1 cellular context compared by ENCODE assay signal in the genomic region with DNA sequence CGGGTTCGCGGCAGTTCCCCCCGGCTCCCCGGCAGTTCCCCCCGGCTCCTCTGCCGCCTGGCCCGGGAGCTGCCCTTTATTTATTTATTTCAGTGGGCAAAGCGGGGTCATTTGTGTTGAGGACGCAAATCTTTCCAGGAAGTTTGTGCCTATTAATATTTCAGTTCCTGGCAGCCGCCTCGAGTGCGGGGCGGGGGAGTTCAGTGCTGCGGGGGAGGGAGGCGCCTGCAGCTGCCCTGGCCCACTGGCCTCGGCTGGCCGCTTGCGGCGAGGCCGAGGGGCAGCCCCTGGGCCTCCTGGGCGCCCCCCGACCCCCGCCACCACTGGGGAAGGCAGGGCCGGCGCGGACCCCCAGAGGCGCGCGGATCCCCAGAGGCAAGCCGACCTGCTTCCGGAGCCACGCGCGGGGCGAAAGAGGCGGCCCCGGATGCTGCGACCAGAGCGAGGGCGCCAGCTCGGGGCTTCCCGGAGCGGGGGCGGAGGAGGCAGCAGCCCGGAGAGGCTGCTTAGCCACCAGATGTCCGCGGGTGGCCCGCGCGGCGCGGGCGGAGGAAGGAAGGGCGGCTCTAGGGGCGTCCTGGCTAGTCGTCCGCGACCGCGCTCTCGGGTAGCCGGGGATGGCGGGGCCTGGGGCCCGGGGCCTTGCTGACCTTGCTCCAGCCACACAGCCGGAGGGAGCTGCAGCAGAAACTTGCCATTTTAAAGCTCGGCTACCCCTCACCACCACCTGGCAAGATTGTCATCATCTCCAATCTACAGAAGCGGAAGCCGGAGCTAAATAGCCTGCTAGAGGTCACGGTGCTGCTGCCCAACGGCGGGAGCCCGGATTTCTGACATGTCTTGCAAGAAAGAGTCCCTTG.
TF ChIP-seq lines count a peak whose summit lies in the region.

No MANE protein-coding gene starts in this region.

TF ChIP-seq in HepG2, 621 proteins besides CTCF, POLR2A, EP300 and RAD21 (continued from another document):
- TF ChIP-seq, protein P1, sequence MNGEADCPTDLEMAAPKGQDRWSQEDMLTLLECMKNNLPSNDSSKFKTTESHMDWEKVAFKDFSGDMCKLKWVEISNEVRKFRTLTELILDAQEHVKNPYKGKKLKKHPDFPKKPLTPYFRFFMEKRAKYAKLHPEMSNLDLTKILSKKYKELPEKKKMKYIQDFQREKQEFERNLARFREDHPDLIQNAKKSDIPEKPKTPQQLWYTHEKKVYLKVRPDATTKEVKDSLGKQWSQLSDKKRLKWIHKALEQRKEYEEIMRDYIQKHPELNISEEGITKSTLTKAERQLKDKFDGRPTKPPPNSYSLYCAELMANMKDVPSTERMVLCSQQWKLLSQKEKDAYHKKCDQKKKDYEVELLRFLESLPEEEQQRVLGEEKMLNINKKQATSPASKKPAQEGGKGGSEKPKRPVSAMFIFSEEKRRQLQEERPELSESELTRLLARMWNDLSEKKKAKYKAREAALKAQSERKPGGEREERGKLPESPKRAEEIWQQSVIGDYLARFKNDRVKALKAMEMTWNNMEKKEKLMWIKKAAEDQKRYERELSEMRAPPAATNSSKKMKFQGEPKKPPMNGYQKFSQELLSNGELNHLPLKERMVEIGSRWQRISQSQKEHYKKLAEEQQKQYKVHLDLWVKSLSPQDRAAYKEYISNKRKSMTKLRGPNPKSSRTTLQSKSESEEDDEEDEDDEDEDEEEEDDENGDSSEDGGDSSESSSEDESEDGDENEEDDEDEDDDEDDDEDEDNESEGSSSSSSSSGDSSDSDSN (CRISPR knock-in tag; IDR thresholded peaks at IDR 0.05), result peak; percentile 87
- TF ChIP-seq ZBTB7A (CRISPR knock-in tag; IDR thresholded peaks at IDR 0.05) (no peak), MAZ (IDR thresholded peaks at IDR 0.05; ENCODE audit: borderline replicate concordance, low read depth, low read length) (no peak), MAZ (CRISPR knock-in tag; IDR thresholded peaks at IDR 0.05; ENCODE audit: low read depth) (0 out of 2 replicates have a peak, but pooled peaks have one; percentile 2), HOXA3 (CRISPR knock-in tag; IDR thresholded peaks at IDR 0.05) (0 out of 2 replicates have a peak, but pooled peaks have one; percentile 4), ZNF775 (CRISPR knock-in tag; IDR thresholded peaks at IDR 0.05; ENCODE audit: borderline replicate concordance) (no peak), KAT7 (CRISPR knock-in tag; IDR thresholded peaks at IDR 0.05; ENCODE audit: borderline replicate concordance) (peak; percentile 43; the same call in 1 of the 2 replicates), PHF8 (CRISPR knock-in tag; IDR thresholded peaks at IDR 0.05) (peak; percentile 40), RXRB (CRISPR knock-in tag; IDR thresholded peaks at IDR 0.05; ENCODE audit: borderline replicate concordance) (0 out of 2 replicates have a peak, but pooled peaks have one; percentile 6), ZNF441 (CRISPR knock-in tag; IDR thresholded peaks at IDR 0.05; ENCODE audit: borderline replicate concordance) (no peak), MEIS2 (CRISPR knock-in tag; IDR thresholded peaks at IDR 0.05) (no peak), SALL2 (CRISPR knock-in tag; IDR thresholded peaks at IDR 0.05) (no peak), ZFY (CRISPR knock-in tag; IDR thresholded peaks at IDR 0.05) (peak; percentile 69; the same call in 1 of the 2 replicates)
- TF ChIP-seq, protein P2, sequence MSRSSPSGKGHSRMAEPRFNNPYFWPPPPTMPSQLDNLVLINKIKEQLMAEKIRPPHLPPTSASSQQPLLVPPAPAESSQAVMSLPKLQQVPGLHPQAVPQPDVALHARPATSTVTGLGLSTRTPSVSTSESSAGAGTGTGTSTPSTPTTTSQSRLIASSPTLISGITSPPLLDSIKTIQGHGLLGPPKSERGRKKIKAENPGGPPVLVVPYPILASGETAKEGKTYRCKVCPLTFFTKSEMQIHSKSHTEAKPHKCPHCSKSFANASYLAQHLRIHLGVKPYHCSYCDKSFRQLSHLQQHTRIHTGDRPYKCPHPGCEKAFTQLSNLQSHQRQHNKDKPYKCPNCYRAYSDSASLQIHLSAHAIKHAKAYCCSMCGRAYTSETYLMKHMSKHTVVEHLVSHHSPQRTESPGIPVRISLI (CRISPR knock-in tag; IDR thresholded peaks at IDR 0.05; ENCODE audit: borderline replicate concordance), result no peak
